Comparison of ENCODE assay signal across 17 cellular contexts in genomic region chr20:12098411-12098810, GRCh38.
DNase-seq lines count a peak whose midpoint lies in the region; ATAC-seq, FAIRE-seq and TF ChIP-seq lines count a peak whose summit lies in the region.
"Had no signal": no experiment of that assay in that cellular context is flagged by ENCODE, and none has a peak within 500 bp of the region (broad histone marks: within the 10 kb centered on the region; RNA-seq: fewer than 3 reads in every experiment).

No MANE protein-coding gene starts in this region.

- 65% methylated on average over 3 of the region's 3 CpGs for WGBS in hepatocyte (ENCODE audit: low lambda C conversion rate, missing lambda C conversion rate)
- 55 to 63% methylated on average over 2 to 3 of the region's 3 CpGs for WGBS in transverse colon (ENCODE audit: low coverage in 1 of 2), 2 donors

- in situ Hi-C loops in transverse colon (cut with MboI; ENCODE audit: low pct_ligation_motif_present in 1 of 4, low pct_unique_long_range_greater_than_20kb in 1 of 4, low sequenced_read_pairs in 3 of 4), result no loop called here

- TF ChIP-seq EP300 in transverse colon (IDR thresholded peaks at IDR 0.05; ENCODE audit: low read depth), result no peak

- H3K27me3 ChIP-seq in hepatocyte (no peaks in the 10 kb centered on the region), transverse colon (no peaks in the 10 kb centered on the region)

- no peak overlapping the region for H3K4me2 ChIP-seq in hepatocyte

- H3K9me3 ChIP-seq in hepatocyte (ENCODE audit: low read depth) (no peaks in the 10 kb centered on the region), mucosa of descending colon (no peaks in the 10 kb centered on the region), transverse colon (no peaks in the 10 kb centered on the region)

- H3K27ac ChIP-seq in hepatocyte, result peak overlapping the region; percentile 77
- H3K27ac ChIP-seq in transverse colon, result peak overlapping the region; percentile 71 to 84 (median 82)

- TF ChIP-seq POLR2A in transverse colon (IDR thresholded peaks at IDR 0.05), result no peak

- FAIRE-seq in HTR-8/SVneo (lab: Jason Lieb, UNC), result no peak
- FAIRE-seq: A204.1, G401.6, GM12892 had no signal

- H3K4me1 ChIP-seq in hepatocyte (ENCODE audit: insufficient read depth), result peaks cover 6% of the 10 kb centered on the region
- peaks cover 19% of the 10 kb centered on the region for H3K4me1 ChIP-seq in mucosa of descending colon (ENCODE audit: low read depth)
- peaks cover 8 to 26% (median 20%) of the 10 kb centered on the region in 4 donors for H3K4me1 ChIP-seq in transverse colon

- ATAC-seq in HG02981 (IDR thresholded peaks at IDR 0.05; ENCODE audit: unreplicated experiment), result peak; percentile 50
- peak; percentile 97 for ATAC-seq in mucosa of descending colon

- no peak overlapping the region for H2AFZ ChIP-seq in hepatocyte

- no peaks in the 10 kb centered on the region for H3K9me2 ChIP-seq in hepatocyte (replicated peaks; ENCODE audit: insufficient read depth)

- H3K36me3 ChIP-seq in hepatocyte (replicated peaks; ENCODE audit: insufficient read depth, low read depth) (no peaks in the 10 kb centered on the region), mucosa of descending colon (ENCODE audit: low read depth) (no peaks in the 10 kb centered on the region), transverse colon (no peaks in the 10 kb centered on the region)

- intact Hi-C loops in mucosa of descending colon (cut with DNase I, micrococcal nuclease) (no loop called here), transverse colon (cut with DNase I; ENCODE audit: low total_unique reads) (no loop called here)

- TF ChIP-seq CTCF in hepatocyte (IDR thresholded peaks at IDR 0.05; ENCODE audit: poor library complexity) (no peak), mucosa of descending colon (IDR thresholded peaks at IDR 0.05) (no peak), transverse colon (IDR thresholded peaks at IDR 0.05) (no peak)

- H3K4me3 ChIP-seq in hepatocyte, result no peak overlapping the region
- no peak overlapping the region for H3K4me3 ChIP-seq in mucosa of descending colon
- H3K4me3 ChIP-seq in transverse colon, result no peak overlapping the region

- no peaks in the 10 kb centered on the region for H3K79me2 ChIP-seq in hepatocyte

- no peaks in the 10 kb centered on the region for H4K20me1 ChIP-seq in hepatocyte (ENCODE audit: insufficient read depth, poor library complexity, severe bottlenecking)

- DNase-seq in hepatocyte (ENCODE audit: low spot score) (peak; percentile 59), mucosa of descending colon (peak in 1 of 3 donors; percentile 51), transverse colon (peak; percentile 37), amygdala (lab: John Stamatoyannopoulos, UW) (no peak), HTR-8/SVneo (ENCODE audit: insufficient read length, low spot score) (no peak), NCI-H345 (lab: John Stamatoyannopoulos, UW) (no peak)
- DNase-seq: C1 segment of cervical spinal cord; CD4-positive, alpha-beta T cell; DMS153; DMS79 treated with DMSO at 0.1 percent for 48 hours; EL; HCEC 1CT; HFFc6 had no signal

Comparison
In these comparisons a context has a peak if more than half of its experiments do, and no peak if none do; other contexts are left out.
1. DNase-seq: peak in hepatocyte (single experiment) and transverse colon (single experiment); none in amygdala (0 of 56), HTR-8/SVneo (single experiment) and NCI-H345 (single experiment).